Comparison of ENCODE assay signal across 8 cellular contexts in genomic region chr9:26656003-26656940, GRCh38.
A peak's percentile ranks its signal among the peaks of the same experiment; 100 is the strongest.
DNase-seq lines count a peak whose midpoint lies in the region; ATAC-seq, FAIRE-seq and TF ChIP-seq lines count a peak whose summit lies in the region.

No MANE protein-coding gene starts in this region.

- no TSS peak for BruUV-seq in OCI-LY7 (replicated peaks; lab: Mats Ljungman, UMichigan)

- CTCF ChIA-PET in OCI-LY7 (lab: Charles Lee; ENCODE audit: unreplicated experiment), result no interaction called here

- H4K20me1 ChIP-seq in OCI-LY7 (ENCODE audit: insufficient read depth, low read length), result no peaks in the 10 kb centered on the region

- H3K79me2 ChIP-seq in OCI-LY7 (ENCODE audit: insufficient read depth, low read depth, low read length), result no peaks in the 10 kb centered on the region

- DNase-seq in 8988T, result peak; percentile 24
- DNase-seq in OCI-LY7 (ENCODE audit: low spot score), result peak; percentile 5
- DNase-seq in fibroblast of mammary gland (ENCODE audit: low read depth), result peak; percentile 18
- no peak for DNase-seq in thoracic aorta (ENCODE audit: low spot score)
- DNase-seq in cortex of kidney (lab: John Stamatoyannopoulos, UW), result no peak
- no peak for DNase-seq in pancreas

- H2AFZ ChIP-seq in OCI-LY7 (ENCODE audit: low read length), result no peak overlapping the region

- no peaks in the 10 kb centered on the region for H3K4me1 ChIP-seq in OCI-LY7 (ENCODE audit: insufficient read depth, low read length, poor library complexity, severe bottlenecking)
- no peaks in the 10 kb centered on the region for H3K4me1 ChIP-seq in thoracic aorta (ENCODE audit: control insufficient read depth in 1 of 2, low read depth in 2 of 2)
- no peaks in the 10 kb centered on the region for H3K4me1 ChIP-seq in pancreas

- POLR2A ChIA-PET in OCI-LY7 (lab: Charles Lee), result no interaction called here

- H3K9me2 ChIP-seq in OCI-LY7 (ENCODE audit: insufficient read depth, low read length), result no peaks in the 10 kb centered on the region

- H3K4me3 ChIP-seq in OCI-LY7 (ENCODE audit: low read depth, low read length, poor library complexity, severe bottlenecking) (no peak overlapping the region), fibroblast of mammary gland (ENCODE audit: control insufficient read depth, low read depth, low read length) (no peak overlapping the region), thoracic aorta (peak overlapping the region; percentile 23), pancreas (no peak overlapping the region)

- H3K27me3 ChIP-seq in thoracic aorta (replicated peaks; ENCODE audit: insufficient read depth) (no peaks in the 10 kb centered on the region), pancreas (peaks cover 0 to 5% (median 0%) of the 10 kb centered on the region in 4 donors)

- FAIRE-seq in pancreas (lab: Jason Lieb, UNC), result no peak

- 34 to 39% methylated on average over 14 of the region's 14 CpGs for WGBS in pancreas, 2 donors

- intact Hi-C loops in OCI-LY7 (cut with micrococcal nuclease; ENCODE audit: unreplicated experiment) (no loop called here), pancreas (cut with DNase I) (no loop called here)

- TF ChIP-seq CTCF in OCI-LY7 (conservative IDR thresholded peaks at IDR 0.05; ENCODE audit: low read length), result peak; percentile 71
- peak; percentile 45 for TF ChIP-seq CTCF in fibroblast of mammary gland (conservative IDR thresholded peaks at IDR 0.05; ENCODE audit: control insufficient read depth, insufficient read depth, low read depth, low read length)
- TF ChIP-seq CTCF in thoracic aorta (IDR thresholded peaks at IDR 0.05), result peak; percentile 34
- no peak for TF ChIP-seq CTCF in pancreas (IDR thresholded peaks at IDR 0.05)

- H3K9me3 ChIP-seq in OCI-LY7 (ENCODE audit: low read length), result no peaks in the 10 kb centered on the region
- no peaks in the 10 kb centered on the region for H3K9me3 ChIP-seq in thoracic aorta
- no peaks in the 10 kb centered on the region for H3K9me3 ChIP-seq in pancreas

- no peak overlapping the region for H3K4me2 ChIP-seq in OCI-LY7 (ENCODE audit: low read length)

- ATAC-seq in GM18858 (IDR thresholded peaks at IDR 0.05; ENCODE audit: unreplicated experiment) (peak; percentile 48), thoracic aorta (ENCODE audit: insufficient number of reproducible peaks, low FRiP score, low read depth) (no peak), HG03378 (IDR thresholded peaks at IDR 0.05; ENCODE audit: unreplicated experiment) (no peak), pancreas (no peak)

- no peak overlapping the region for H3K27ac ChIP-seq in OCI-LY7 (ENCODE audit: low read depth, low read length, poor library complexity, severe bottlenecking)
- no peak overlapping the region for H3K27ac ChIP-seq in thoracic aorta
- no peak overlapping the region for H3K27ac ChIP-seq in pancreas

- H3K36me3 ChIP-seq in OCI-LY7 (ENCODE audit: insufficient read depth, low read length) (no peaks in the 10 kb centered on the region), thoracic aorta (no peaks in the 10 kb centered on the region), pancreas (no peaks in the 10 kb centered on the region)

Comparison
In these comparisons a context has a peak if more than half of its experiments do, and no peak if none do; other contexts are left out.
1. DNase-seq: peak in 8988T (single experiment), OCI-LY7 (single experiment) and fibroblast of mammary gland (single experiment); none in thoracic aorta (single experiment), cortex of kidney (single experiment) and pancreas (0 of 6).
2. CTCF ChIP-seq: peak in OCI-LY7 (single experiment), fibroblast of mammary gland (single experiment) and thoracic aorta (single experiment); none in pancreas (0 of 4).